19 cellular contexts compared by ENCODE assay signal in the genomic region with DNA sequence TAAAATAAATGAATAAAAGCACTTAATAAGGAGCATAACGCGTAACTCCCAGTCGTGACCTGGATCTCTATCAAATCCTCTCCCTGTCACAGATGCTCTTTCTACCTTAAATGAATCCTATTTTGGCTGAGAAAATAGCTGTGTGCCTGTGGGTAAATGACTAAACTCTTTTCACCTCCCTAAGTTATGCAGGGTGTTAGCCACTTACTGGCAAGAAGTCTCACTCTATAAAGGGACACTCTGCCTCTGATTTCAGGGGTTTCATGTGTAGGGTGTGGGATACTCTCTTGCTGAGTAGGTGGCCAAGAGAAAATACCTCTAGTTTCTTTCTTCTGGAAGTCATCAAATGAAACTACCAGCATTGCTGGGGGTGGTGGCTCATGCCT. TPM values are rescaled to one million over a fixed set of nuclear protein-coding genes. Genes with fewer than 3 reads are reported as not detected.
DNase-seq lines count a peak whose midpoint lies in the region; ATAC-seq and TF ChIP-seq lines count a peak whose summit lies in the region.
"Had no signal": no experiment of that assay in that cellular context is flagged by ENCODE, and none has a peak within 500 bp of the region (broad histone marks: within the 10 kb centered on the region; RNA-seq: fewer than 3 reads in every experiment).

No MANE protein-coding gene starts in this region.

- peaks cover 2% of the 10 kb centered on the region for H3K4me1 Mint-ChIP-seq in mesothelial cell of epicardium
- H3K4me1 Mint-ChIP-seq: B cell had no signal

- TF ChIP-seq POLR2A in esophagus muscularis mucosa (IDR thresholded peaks at IDR 0.05; ENCODE audit: low read depth) (no peak), gastrocnemius medialis (IDR thresholded peaks at IDR 0.05) (no peak)

- TF ChIP-seq CTCF in esophagus muscularis mucosa (IDR thresholded peaks at IDR 0.05) (no peak), gastrocnemius medialis (IDR thresholded peaks at IDR 0.05 in 4 of 5, conservative IDR thresholded peaks at IDR 0.05 in 1 of 5) (no peak), mesothelial cell of epicardium (IDR thresholded peaks at IDR 0.05; ENCODE audit: unreplicated experiment) (no peak)

- no peaks in the 10 kb centered on the region for H4K20me1 ChIP-seq in GM23248 (ENCODE audit: insufficient read depth)

- H3K27ac ChIP-seq in ACC112 (ENCODE audit: low read depth, low read length) = peak overlapping the region; percentile 73
- peak overlapping the region; percentile 51 for H3K27ac ChIP-seq in GM23248
- peak overlapping the region; percentile 34 to 60 (median 37) for H3K27ac ChIP-seq in esophagus muscularis mucosa (replicated peaks in 1 of 4)
- H3K27ac ChIP-seq in gastrocnemius medialis = peak overlapping the region; percentile 66 to 89 (median 86)

- TF ChIP-seq EP300 in esophagus muscularis mucosa (IDR thresholded peaks at IDR 0.05) = no peak

- H3K4me1 ChIP-seq in ACC112 (ENCODE audit: control insufficient read depth, insufficient read depth, low read length, unreplicated experiment) = peaks cover 43% of the 10 kb centered on the region
- H3K4me1 ChIP-seq in GM23248 (ENCODE audit: insufficient read depth) = peaks cover 46% of the 10 kb centered on the region
- peaks cover 35 to 57% (median 52%) of the 10 kb centered on the region in 4 donors for H3K4me1 ChIP-seq in esophagus muscularis mucosa
- H3K4me1 ChIP-seq in gastrocnemius medialis = peaks cover 24 to 61% of the 10 kb centered on the region in 2 donors

- H3K36me3 Mint-ChIP-seq in mesothelial cell of epicardium = peaks cover 41% of the 10 kb centered on the region

- peak overlapping the region; percentile 17; the same call in 1 of the 2 replicates for H3K9ac ChIP-seq in GM23248

- H3K4me3 Mint-ChIP-seq in mesothelial cell of epicardium = no peak overlapping the region
- H3K4me3 Mint-ChIP-seq: activated B cell treated with CpG ODN at 0.5 μM for 24 hours; B cell; IgD-negative memory B cell; naive thymus-derived CD4-positive, alpha-beta T cell; T-helper 17 cell had no signal

- H3K9me3 Mint-ChIP-seq in mesothelial cell of epicardium = no peaks in the 10 kb centered on the region
- H3K9me3 Mint-ChIP-seq: activated B cell treated with CpG ODN at 0.5 μM for 24 hours, IgD-negative memory B cell had no signal

- no peaks in the 10 kb centered on the region for H3K9me2 ChIP-seq in GM23248 (ENCODE audit: insufficient read depth)

- 68 to 70% methylated on average over 3 of the region's 3 CpGs for WGBS in GM23248 (ENCODE audit: low coverage in 1 of 2, low lambda C conversion rate in 2 of 2, missing lambda C conversion rate in 2 of 2), 2 experiments
- 81% methylated on average over 3 of the region's 3 CpGs for WGBS in esophagus muscularis mucosa

- ATAC-seq in gastrocnemius medialis (peak; percentile 32 to 45), HG03039 (IDR thresholded peaks at IDR 0.05; ENCODE audit: unreplicated experiment) (no peak)
- ATAC-seq: naive thymus-derived CD4-positive, alpha-beta T cell; T-helper 17 cell had no signal

- H3K27me3 Mint-ChIP-seq in mesothelial cell of epicardium (ENCODE audit: low read depth) = no peaks in the 10 kb centered on the region
- H3K27me3 Mint-ChIP-seq: activated B cell treated with CpG ODN at 0.5 μM for 24 hours; B cell; IgD-negative memory B cell; naive thymus-derived CD4-positive, alpha-beta T cell; progenitor cell of endocrine pancreas; T-helper 17 cell had no signal

- H3K36me3 ChIP-seq in ACC112 (ENCODE audit: insufficient read depth, low read length) (no peaks in the 10 kb centered on the region), GM23248 (ENCODE audit: low read depth) (no peaks in the 10 kb centered on the region), esophagus muscularis mucosa (peaks cover 0 to 98% (median 53%) of the 10 kb centered on the region in 4 donors), gastrocnemius medialis (peaks cover 0 to 40% of the 10 kb centered on the region in 2 donors)

- H3K79me2 ChIP-seq in ACC112 (ENCODE audit: control insufficient read depth, insufficient read depth, low read length, unreplicated experiment) = no peaks in the 10 kb centered on the region
- no peaks in the 10 kb centered on the region for H3K79me2 ChIP-seq in GM23248 (ENCODE audit: insufficient read depth)

- H2AFZ ChIP-seq in ACC112 (ENCODE audit: low read length, unreplicated experiment) (no peak overlapping the region), GM23248 (no peak overlapping the region)

- H3K27me3 ChIP-seq in ACC112 (ENCODE audit: insufficient read depth, low read length) (no peaks in the 10 kb centered on the region), GM23248 (replicated peaks; ENCODE audit: insufficient read depth) (no peaks in the 10 kb centered on the region), esophagus muscularis mucosa (no peaks in the 10 kb centered on the region), gastrocnemius medialis (no peaks in the 10 kb centered on the region)

- H3F3A ChIP-seq in GM23248 (ENCODE audit: insufficient read depth) = peaks cover 38% of the 10 kb centered on the region

- in situ Hi-C loops in GM23248 (cut with MboI) (no loop called here), gastrocnemius medialis (cut with MboI; ENCODE audit: low sequenced_read_pairs in 4 of 4) (no loop called here)

- DNase-seq in GM23248 = peak; percentile 65
- no peak for DNase-seq in esophagus muscularis mucosa (ENCODE audit: extremely low spot score)
- DNase-seq in gastrocnemius medialis = no peak
- DNase-seq in NCI-H1105 treated with DMSO at 0.1 percent for 48 hours (lab: John Stamatoyannopoulos, UW) = no peak
- no peak for DNase-seq in mesothelial cell of epicardium (ENCODE audit: low spot score in 2 of 2, unreplicated experiment in 2 of 2)
- no peak for DNase-seq in NK-92 treated with Interleukin-12 subunit alpha and Interleukin-12 subunit beta, amount 100 ng/mL, for 24 hours (lab: John Stamatoyannopoulos, UW)
- DNase-seq: activated B cell treated with CpG ODN at 0.5 μM for 24 hours; activated effector memory CD4-positive, alpha-beta T cell treated with Interleukin-2 at 50 U/mL for 16 hours; foreskin melanocyte; naive thymus-derived CD4-positive, alpha-beta T cell; NCI-H1930; NCI-H510A; T-helper 17 cell had no signal

- intact Hi-C loops in esophagus muscularis mucosa (cut with DNase I) (no loop called here), gastrocnemius medialis (cut with DNase I; ENCODE audit: low total_unique reads) (no loop called here)

- peak overlapping the region; percentile 27 for H3K4me2 ChIP-seq in GM23248 (ENCODE audit: unreplicated experiment)

- no peak overlapping the region for H3K27ac Mint-ChIP-seq in mesothelial cell of epicardium
- H3K27ac Mint-ChIP-seq: activated B cell treated with CpG ODN at 0.5 μM for 24 hours, progenitor cell of endocrine pancreas, T-helper 17 cell had no signal

- H3K9me3 ChIP-seq in GM23248 (ENCODE audit: low read depth) (no peaks in the 10 kb centered on the region), esophagus muscularis mucosa (no peaks in the 10 kb centered on the region), gastrocnemius medialis (no peaks in the 10 kb centered on the region)

- H3K4me3 ChIP-seq in ACC112 (ENCODE audit: low read depth, low read length) = no peak overlapping the region; the same call in 1 of the 2 replicates
- peak overlapping the region; percentile 10; the same call in 1 of the 2 replicates for H3K4me3 ChIP-seq in GM23248
- no peak overlapping the region for H3K4me3 ChIP-seq in esophagus muscularis mucosa
- peak overlapping the region in 1 of 4 donors; percentile 19 for H3K4me3 ChIP-seq in gastrocnemius medialis
- H3K4me3 ChIP-seq: lung had no signal

RNA-seq across cellular contexts. Expression of gene PPP1R15B, which starts 24.3 kb away (rescaled TPM):
- total RNA-seq in GM23248 (2014; rRNA removed; shearing (Covaris generic)) = 27.6 and 28.4 TPM in 2 replicates
- polyA plus RNA-seq in GM23248 (2016; fragmentation: Nextera tagmentation; extraction: Ambion mirVana) = 14.5 and 15.4 TPM in 2 replicates
- total RNA-seq in esophagus muscularis mucosa (10 to 100 TPM; 42.8 to 56.4 (median 51.4) TPM), gastrocnemius medialis (10 to 100 TPM; 23.8 to 33.0 (median 25.9) TPM), mesothelial cell of epicardium (56.2 to 57.5 TPM (median 57.5 TPM) in 3 replicates)

RNA-seq across cellular contexts. Expression of gene PIK3C2B, which starts 58.7 kb away (rescaled TPM):
- 0.63 and 0.76 TPM in 2 replicates for total RNA-seq in GM23248 (2014; rRNA removed; shearing (Covaris generic))
- polyA plus RNA-seq in GM23248 (2016; fragmentation: Nextera tagmentation; extraction: Ambion mirVana) = 0.20 and 0.53 TPM in 2 replicates
- total RNA-seq in esophagus muscularis mucosa = 10 to 100 TPM; 10.8 to 15.8 (median 13.6) TPM
- 1 to 10 TPM; 2.8 to 6.0 (median 3.8) TPM for total RNA-seq in gastrocnemius medialis
- total RNA-seq in mesothelial cell of epicardium = 36.3 to 39.6 TPM (median 39.5 TPM) in 3 replicates
